8 cellular contexts compared by ENCODE assay signal in genomic region chr3:124688580-124689454, GRCh38. TPM values are rescaled to one million over a fixed set of nuclear protein-coding genes. Genes with fewer than 3 reads are reported as not detected.
DNase-seq lines count a peak whose midpoint lies in the region; ATAC-seq, FAIRE-seq and TF ChIP-seq lines count a peak whose summit lies in the region.

No MANE protein-coding gene starts in this region.

- no peaks in the 10 kb centered on the region for H3K79me1 ChIP-seq in neuronal stem cell (ENCODE audit: low read depth, low read length)

- H3K36me3 ChIP-seq in neuronal stem cell (replicated peaks in 1 of 2; ENCODE audit: control insufficient read depth in 2 of 2, insufficient read depth in 2 of 2, low read length in 2 of 2) = no peaks in the 10 kb centered on the region

- H3K4me1 Mint-ChIP-seq in activated T-cell treated with anti-CD3 and anti-CD28 coated beads, Interleukin-2, amount 50 U/mL, for 72 hours (ENCODE audit: low read depth) = no peaks in the 10 kb centered on the region

- H3K4ac ChIP-seq in neuronal stem cell (ENCODE audit: low read length) = no peak overlapping the region

- no CpG with 5 or more reads among the region's 11 CpGs for WGBS in neuronal stem cell (ENCODE audit: extremely low coverage in 2 of 2, insufficient read length in 2 of 2, insufficient replicate concordance in 1 of 2), 2 donors

- no peak overlapping the region for H4K8ac ChIP-seq in neuronal stem cell (ENCODE audit: low read depth, low read length)

- FAIRE-seq in RCC 7860 (lab: Jason Lieb, UNC) = peak; percentile 78

- no peak overlapping the region for H3K27ac ChIP-seq in neuronal stem cell (replicated peaks; ENCODE audit: low read length)

- H3K4me2 ChIP-seq in neuronal stem cell (ENCODE audit: insufficient read depth, low read length, poor library complexity, severe bottlenecking) = no peak overlapping the region

- H4K91ac ChIP-seq in neuronal stem cell (ENCODE audit: low read depth, low read length, poor library complexity) = no peak overlapping the region

- no peak overlapping the region for H2AK5ac ChIP-seq in neuronal stem cell (ENCODE audit: low read depth, low read length)

- H3K14ac ChIP-seq in neuronal stem cell (ENCODE audit: low read length) = no peak overlapping the region

- no peak overlapping the region for H2BK5ac ChIP-seq in neuronal stem cell (ENCODE audit: low read length)

- H2BK120ac ChIP-seq in neuronal stem cell (ENCODE audit: low read depth, low read length) = no peak overlapping the region

- peaks cover 34% of the 10 kb centered on the region for H3K27me3 Mint-ChIP-seq in activated T-cell treated with anti-CD3 and anti-CD28 coated beads, Interleukin-2, amount 50 U/mL, for 72 hours (ENCODE audit: low read depth)

- DNase-seq in GM03348 (ENCODE audit: low spot score) (peak; percentile 91), RCC 7860 (ENCODE audit: low spot score) (peak; percentile 62), fibroblast of pulmonary artery (ENCODE audit: low read depth) (peak; percentile 84), neuronal stem cell (ENCODE audit: low spot score) (peak; percentile 71), stromal cell of bone marrow (ENCODE audit: low read depth) (peak; percentile 63)
- DNase-seq in activated T-cell treated with anti-CD3 and anti-CD28 coated beads, Interleukin-2, amount 50 U/mL, for 72 hours = peak; percentile 74 to 78

- H2BK15ac ChIP-seq in neuronal stem cell (ENCODE audit: low read length) = no peak overlapping the region

- H2BK12ac ChIP-seq in neuronal stem cell (ENCODE audit: low read length) = no peak overlapping the region

- ATAC-seq in activated T-cell treated with anti-CD3 and anti-CD28 coated beads, Interleukin-2, amount 50 U/mL, for 72 hours (replicated peaks in 1 of 2) = peak; percentile 80 to 82
- no peak for ATAC-seq in GM21526 (IDR thresholded peaks at IDR 0.05; ENCODE audit: low FRiP score, unreplicated experiment)

- no peak overlapping the region for H3K23ac ChIP-seq in neuronal stem cell (ENCODE audit: low read depth, low read length, poor library complexity)

- peaks cover 2 to 14% of the 10 kb centered on the region in 2 donors for H3K4me1 ChIP-seq in neuronal stem cell (ENCODE audit: control insufficient read depth in 2 of 2, insufficient read depth in 1 of 2, low read depth in 1 of 2, low read length in 2 of 2)

- H2AFZ ChIP-seq in neuronal stem cell (ENCODE audit: low read length) = peak overlapping the region; percentile 27

- TF ChIP-seq CTCF in fibroblast of pulmonary artery (IDR thresholded peaks at IDR 0.05; ENCODE audit: low read length, missing control alignments) = peak; percentile 93

- H3K4me3 ChIP-seq in fibroblast of pulmonary artery (replicated peaks; ENCODE audit: low read depth, low read length) (no peak overlapping the region), neuronal stem cell (ENCODE audit: low read length in 2 of 2) (no peak overlapping the region)

- peak; percentile 97 for TF ChIP-seq RAD21 in Ishikawa (IDR thresholded peaks at IDR 0.05; ENCODE audit: low read depth)

- H3K36me3 Mint-ChIP-seq in activated T-cell treated with anti-CD3 and anti-CD28 coated beads, Interleukin-2, amount 50 U/mL, for 72 hours (ENCODE audit: insufficient read depth in 2 of 2) = no peaks in the 10 kb centered on the region

- no peaks in the 10 kb centered on the region for H3K9me3 ChIP-seq in neuronal stem cell (replicated peaks in 1 of 2; ENCODE audit: control insufficient read depth in 2 of 2, insufficient read depth in 1 of 2, low read depth in 1 of 2, low read length in 2 of 2)

- H3K18ac ChIP-seq in neuronal stem cell (ENCODE audit: low read length) = no peak overlapping the region

- TF ChIP-seq EP300 in Ishikawa (IDR thresholded peaks at IDR 0.05; ENCODE audit: borderline replicate concordance) = no peak

- no peaks in the 10 kb centered on the region for H3K27me3 ChIP-seq in neuronal stem cell (ENCODE audit: control insufficient read depth in 3 of 3, insufficient read depth in 3 of 3, low read depth in 1 of 3, low read length in 3 of 3)

- no peaks in the 10 kb centered on the region for H3K9me3 Mint-ChIP-seq in activated T-cell treated with anti-CD3 and anti-CD28 coated beads, Interleukin-2, amount 50 U/mL, for 72 hours

- no peak overlapping the region for H3K27ac Mint-ChIP-seq in activated T-cell treated with anti-CD3 and anti-CD28 coated beads, Interleukin-2, amount 50 U/mL, for 72 hours

- H3K4me3 Mint-ChIP-seq in activated T-cell treated with anti-CD3 and anti-CD28 coated beads, Interleukin-2, amount 50 U/mL, for 72 hours = no peak overlapping the region

- no peak overlapping the region for H3K9ac ChIP-seq in neuronal stem cell (ENCODE audit: low read depth, low read length, poor library complexity)

TF ChIP-seq in Ishikawa, 13 proteins besides CTCF, POLR2A, EP300 and RAD21:
- TF ChIP-seq YY1 (IDR thresholded peaks at IDR 0.05; ENCODE audit: low read depth) (no peak), TEAD4 (IDR thresholded peaks at IDR 0.05) (no peak), FOXM1 (IDR thresholded peaks at IDR 0.05; ENCODE audit: borderline replicate concordance, low read depth) (no peak), MAX (IDR thresholded peaks at IDR 0.05) (no peak), NFIC (IDR thresholded peaks at IDR 0.05) (no peak), TCF12 (IDR thresholded peaks at IDR 0.05; ENCODE audit: low read depth) (no peak), CEBPB (IDR thresholded peaks at IDR 0.05) (no peak), USF1 (IDR thresholded peaks at IDR 0.05) (no peak), TAF1 (IDR thresholded peaks at IDR 0.05; ENCODE audit: low read depth) (no peak), CREB1 (IDR thresholded peaks at IDR 0.05; ENCODE audit: low read depth) (no peak)

RNA-seq across cellular contexts. Expression of gene UMPS, which starts 41.4 kb away (rescaled TPM):
- total RNA-seq in activated T-cell treated with anti-CD3 and anti-CD28 coated beads, Interleukin-2, amount 50 U/mL, for 72 hours = 10 to 100 TPM; 36.8 to 38.9 TPM
- polyA plus RNA-seq in neuronal stem cell (2013, experiment 1 of 2) = 13.8 TPM
- polyA plus RNA-seq in neuronal stem cell (2013, experiment 2 of 2) = 13.2 TPM
